In genomic region chr19:13959141-13959961, GRCh38 we compare ENCODE assay signal across 18 cellular contexts. TPM values are rescaled to one million over a fixed set of nuclear protein-coding genes. Genes with fewer than 3 reads are reported as not detected.
DNase-seq lines count a peak whose midpoint lies in the region; ATAC-seq, FAIRE-seq and TF ChIP-seq lines count a peak whose summit lies in the region.
"Had no signal": no experiment of that assay in that cellular context is flagged by ENCODE, and none has a peak within 500 bp of the region (broad histone marks: within the 10 kb centered on the region; RNA-seq: fewer than 3 reads in every experiment).

No MANE protein-coding gene starts in this region.

- intact Hi-C loops in mammary epithelial cell (cut with micrococcal nuclease) (no loop called here), MCF 10A (cut with micrococcal nuclease) (no loop called here), OCI-LY7 (cut with micrococcal nuclease; ENCODE audit: unreplicated experiment) (no loop called here), endothelial cell of umbilical vein (cut with micrococcal nuclease) (no loop called here)

- H2AFZ ChIP-seq in mammary epithelial cell (ENCODE audit: low read depth, low read length) (no peak overlapping the region), OCI-LY7 (ENCODE audit: low read length) (no peak overlapping the region), endothelial cell of umbilical vein (ENCODE audit: low read depth, low read length) (no peak overlapping the region)

- H3K27ac ChIP-seq in mammary epithelial cell (ENCODE audit: insufficient read depth, low read depth, low read length) (no peak overlapping the region), OCI-LY7 (ENCODE audit: low read depth, low read length, poor library complexity, severe bottlenecking) (no peak overlapping the region), endothelial cell of umbilical vein (ENCODE audit: insufficient read depth, low read depth, low read length) (no peak overlapping the region)
- H3K27ac ChIP-seq: SJCRH30 had no signal

- ATAC-seq in GM21515 (IDR thresholded peaks at IDR 0.05; ENCODE audit: unreplicated experiment) (no peak), HG03196 (IDR thresholded peaks at IDR 0.05; ENCODE audit: unreplicated experiment) (no peak), GM18517 (IDR thresholded peaks at IDR 0.05; ENCODE audit: unreplicated experiment) (no peak)

- dilution Hi-C loops in mammary epithelial cell (cut with HindIII; ENCODE audit: low sequenced_read_pairs): no loop called here
- dilution Hi-C loops in endothelial cell of umbilical vein (cut with MboI; ENCODE audit: extremely low pct_ligation_motif_present, low sequenced_read_pairs): no loop called here

- H3K9ac ChIP-seq in mammary epithelial cell (ENCODE audit: insufficient read depth, low read length) (no peak overlapping the region), endothelial cell of umbilical vein (replicated peaks; ENCODE audit: extremely low read depth, insufficient read depth, low read length) (no peak overlapping the region)

- POLR2A ChIA-PET in MCF 10A (lab: Yijun Ruan, JAX) (no interaction called here), OCI-LY7 (lab: Charles Lee) (no interaction called here), endothelial cell of umbilical vein (lab: Charles Lee) (interaction anchor here (0.6 kb wide), 1 partner anchor 12 kb away, joined by 4 read pairs; no protein-coding TSS in a partner anchor)

- H3K9me1 ChIP-seq in endothelial cell of umbilical vein (replicated peaks; ENCODE audit: control insufficient read depth, extremely low read depth, insufficient read depth, low read length): no peaks in the 10 kb centered on the region

- H3K27me3 ChIP-seq in mammary epithelial cell (ENCODE audit: insufficient read depth, low read length): no peaks in the 10 kb centered on the region
- no peaks in the 10 kb centered on the region for H3K27me3 ChIP-seq in endothelial cell of umbilical vein (ENCODE audit: control insufficient read depth in 2 of 2, insufficient read depth in 2 of 2, low read length in 2 of 2)
- H3K27me3 ChIP-seq: SJCRH30 had no signal

- H3K4me1 ChIP-seq in mammary epithelial cell (ENCODE audit: insufficient read depth, low read length) (no peaks in the 10 kb centered on the region), OCI-LY7 (ENCODE audit: insufficient read depth, low read length, poor library complexity, severe bottlenecking) (no peaks in the 10 kb centered on the region), endothelial cell of umbilical vein (ENCODE audit: control insufficient read depth, extremely low read depth, insufficient read depth, low read length) (no peaks in the 10 kb centered on the region)
- H3K4me1 ChIP-seq: SJCRH30 had no signal

- no peaks in the 10 kb centered on the region for H3K9me3 ChIP-seq in mammary epithelial cell (replicated peaks; ENCODE audit: insufficient read depth, low read length)
- H3K9me3 ChIP-seq in OCI-LY7 (ENCODE audit: low read length): no peaks in the 10 kb centered on the region
- H3K9me3 ChIP-seq in endothelial cell of umbilical vein (replicated peaks; ENCODE audit: control insufficient read depth, insufficient read depth, low read length): no peaks in the 10 kb centered on the region
- H3K9me3 ChIP-seq: SJCRH30 had no signal

- no peaks in the 10 kb centered on the region for H3K9me2 ChIP-seq in OCI-LY7 (ENCODE audit: insufficient read depth, low read length)

- no peak for TF ChIP-seq POLR2A in endothelial cell of umbilical vein (IDR thresholded peaks at IDR 0.05; ENCODE audit: low read depth, low read length)

- WGBS in mammary epithelial cell (ENCODE audit: low coverage, missing lambda C conversion rate): 80% methylated on average over 13 of the region's 41 CpGs

- peaks cover 22% of the 10 kb centered on the region for H3K79me2 ChIP-seq in mammary epithelial cell (ENCODE audit: insufficient read depth, low read length)
- no peaks in the 10 kb centered on the region; the same call in 1 of the 2 replicates for H3K79me2 ChIP-seq in OCI-LY7 (ENCODE audit: insufficient read depth, low read depth, low read length)
- peaks cover 3% of the 10 kb centered on the region for H3K79me2 ChIP-seq in endothelial cell of umbilical vein (ENCODE audit: control insufficient read depth, insufficient read depth, low read length)

- TF ChIP-seq CTCF in mammary epithelial cell (conservative IDR thresholded peaks at IDR 0.05 in 1 of 2, IDR thresholded peaks at IDR 0.05 in 1 of 2; ENCODE audit: extremely low read depth in 1 of 2, insufficient read depth in 1 of 2, low read depth in 1 of 2, low read length in 2 of 2): no peak
- TF ChIP-seq CTCF in MCF 10A (IDR thresholded peaks at IDR 0.05; ENCODE audit: unreplicated experiment): no peak
- no peak for TF ChIP-seq CTCF in OCI-LY7 (conservative IDR thresholded peaks at IDR 0.05; ENCODE audit: low read length)
- TF ChIP-seq CTCF in endothelial cell of umbilical vein (IDR thresholded peaks at IDR 0.05; ENCODE audit: extremely low read depth in 1 of 2, insufficient read depth in 1 of 2, low read depth in 1 of 2, low read length in 2 of 2): no peak
- no peak for TF ChIP-seq CTCF in neural crest cell (conservative IDR thresholded peaks at IDR 0.05)

- H3K4me1 Mint-ChIP-seq in MCF 10A (ENCODE audit: insufficient read depth, unreplicated experiment): no peaks in the 10 kb centered on the region
- peaks cover 5% of the 10 kb centered on the region for H3K4me1 Mint-ChIP-seq in neural crest cell

- H3K27ac Mint-ChIP-seq in MCF 10A (ENCODE audit: low read depth, unreplicated experiment) (no peak overlapping the region), neural crest cell (ENCODE audit: unreplicated experiment) (no peak overlapping the region)

- H3K27me3 Mint-ChIP-seq in MCF 10A (ENCODE audit: insufficient read depth, unreplicated experiment) (no peaks in the 10 kb centered on the region), neural crest cell (ENCODE audit: low read depth) (peaks cover 3% of the 10 kb centered on the region)

- H3K36me3 ChIP-seq in mammary epithelial cell (ENCODE audit: insufficient read depth, low read length): peaks cover 4% of the 10 kb centered on the region
- H3K36me3 ChIP-seq in OCI-LY7 (ENCODE audit: insufficient read depth, low read length): peaks cover 77% of the 10 kb centered on the region
- H3K36me3 ChIP-seq in endothelial cell of umbilical vein (ENCODE audit: control insufficient read depth in 2 of 2, extremely low read depth in 1 of 2, insufficient read depth in 2 of 2, low read length in 2 of 2): peaks cover 17 to 30% of the 10 kb centered on the region in 2 experiments

- H3K36me3 Mint-ChIP-seq in MCF 10A (ENCODE audit: insufficient read depth, unreplicated experiment) (peaks cover 47% of the 10 kb centered on the region), neural crest cell (ENCODE audit: low read depth) (peaks cover 5% of the 10 kb centered on the region)

- in situ Hi-C loops in mammary epithelial cell (cut with MboI; ENCODE audit: low sequenced_read_pairs in 2 of 2): no loop called here

- H3K9me3 Mint-ChIP-seq in MCF 10A (ENCODE audit: unreplicated experiment) (no peaks in the 10 kb centered on the region), neural crest cell (no peaks in the 10 kb centered on the region)

- no peak overlapping the region for H3K4me2 ChIP-seq in mammary epithelial cell (ENCODE audit: insufficient read depth, low read depth, low read length)
- H3K4me2 ChIP-seq in OCI-LY7 (ENCODE audit: low read length): no peak overlapping the region
- H3K4me2 ChIP-seq in endothelial cell of umbilical vein (ENCODE audit: insufficient read depth, low read length): no peak overlapping the region

- CTCF ChIA-PET in mammary epithelial cell (lab: Charles Lee; ENCODE audit: low non-redundant PET) (no interaction called here), MCF 10A (lab: Yijun Ruan, JAX) (interaction anchor here (0.6 kb wide), 2 partner anchors 19 to 20 kb away, joined by 3 to 5 read pairs; no protein-coding TSS in a partner anchor), OCI-LY7 (lab: Charles Lee; ENCODE audit: unreplicated experiment) (no interaction called here), endothelial cell of umbilical vein (lab: Charles Lee) (interaction anchor here (0.7 to 1.7 kb wide), 4 partner anchors 72 to 177 kb away, joined by 3 to 11 read pairs (median 3); partner anchors contain the start of genes ASF1B, IL27RA and MISP3)

- no peak for FAIRE-seq in endothelial cell of umbilical vein (lab: Jason Lieb, UNC)
- FAIRE-seq: GM18507, H1 had no signal

- H3K4me3 Mint-ChIP-seq in MCF 10A (ENCODE audit: unreplicated experiment) (no peak overlapping the region), neural crest cell (peak overlapping the region; percentile 51)

- no peaks in the 10 kb centered on the region for H4K20me1 ChIP-seq in mammary epithelial cell (ENCODE audit: insufficient read depth, low read length)
- no peaks in the 10 kb centered on the region for H4K20me1 ChIP-seq in OCI-LY7 (ENCODE audit: insufficient read depth, low read length)
- H4K20me1 ChIP-seq in endothelial cell of umbilical vein (replicated peaks; ENCODE audit: control insufficient read depth, extremely low read depth, insufficient read depth, low read length): no peaks in the 10 kb centered on the region

- no peak overlapping the region for H3K4me3 ChIP-seq in mammary epithelial cell (replicated peaks in 1 of 3; ENCODE audit: insufficient read depth in 1 of 3, low read depth in 2 of 3, low read length in 3 of 3)
- H3K4me3 ChIP-seq in OCI-LY7 (ENCODE audit: low read depth, low read length, poor library complexity, severe bottlenecking): no peak overlapping the region
- H3K4me3 ChIP-seq in endothelial cell of umbilical vein (replicated peaks in 1 of 3; ENCODE audit: insufficient read depth in 1 of 3, low read depth in 1 of 3, low read length in 3 of 3): no peak overlapping the region
- H3K4me3 ChIP-seq: SJCRH30 had no signal

- BruUV-seq in mammary epithelial cell (replicated peaks; lab: Mats Ljungman, UMichigan) (TSS peak; percentile 42), MCF 10A (replicated peaks; lab: Mats Ljungman, UMichigan) (no TSS peak), OCI-LY7 (replicated peaks; lab: Mats Ljungman, UMichigan) (TSS peak; percentile 62), endothelial cell of umbilical vein (replicated peaks; lab: Mats Ljungman, UMichigan) (TSS peak; percentile 13)

- no peak for DNase-seq in mammary epithelial cell
- DNase-seq in MCF 10A (ENCODE audit: unreplicated experiment): no peak
- DNase-seq in OCI-LY7 (ENCODE audit: low spot score): no peak
- no peak for DNase-seq in endothelial cell of umbilical vein (ENCODE audit: low read depth, low spot score)
- no peak for DNase-seq in neural crest cell (ENCODE audit: low read depth, low spot score)
- DNase-seq: DMS153; KG1; MM.1S; NCI-H2029; NCI-H446; NCI-H524 treated with DMSO at 0.1 percent for 48 hours; NK-92 treated with Interleukin-12 subunit alpha and Interleukin-12 subunit beta, amount 100 ng/mL, for 24 hours had no signal

RNA-seq across cellular contexts. Expression of gene DCAF15, which starts 7.0 kb away (rescaled TPM):
- total RNA-seq in mammary epithelial cell: 10 to 100 TPM; 15.2 to 31.3 TPM
- 34.4 TPM for polyA plus RNA-seq in mammary epithelial cell
- polyA minus RNA-seq in mammary epithelial cell: 12.9 TPM
- total RNA-seq in MCF 10A (2022): 17.6 and 19.3 TPM in 2 replicates
- 61.0 and 71.3 TPM in 2 replicates for total RNA-seq in OCI-LY7 (2014; rRNA removed; shearing (Covaris generic))
- total RNA-seq in OCI-LY7 (2022): 86.2 and 97.3 TPM in 2 replicates
- total RNA-seq in endothelial cell of umbilical vein: 42.4 and 47.9 TPM in 2 replicates
- 41.9 and 50.5 TPM in 2 replicates for polyA plus RNA-seq in endothelial cell of umbilical vein
- polyA plus RNA-seq in endothelial cell of umbilical vein (2011; cell fraction: cytosol; rRNA removed): 17.5 and 25.6 TPM in 2 replicates
- polyA plus RNA-seq in endothelial cell of umbilical vein (2011; cell fraction: nucleus; rRNA removed): 124 and 130 TPM in 2 replicates
- 25.6 and 28.5 TPM in 2 replicates for polyA plus RNA-seq in endothelial cell of umbilical vein (2012)
- polyA minus RNA-seq in endothelial cell of umbilical vein: 32.7 and 34.6 TPM in 2 replicates
- 11.8 TPM for polyA minus RNA-seq in endothelial cell of umbilical vein (2011; cell fraction: cytosol; rRNA and poly(A)+ RNA removed)
- 27.6 and 31.1 TPM in 2 replicates for polyA minus RNA-seq in endothelial cell of umbilical vein (2011; cell fraction: nucleus; rRNA and poly(A)+ RNA removed)
- 83.5 and 85.6 TPM in 2 replicates for total RNA-seq in neural crest cell

RNA-seq across cellular contexts. Expression of gene PODNL1, which starts 21.1 kb away (rescaled TPM):
- total RNA-seq in mammary epithelial cell (1 to 10 TPM; 3.8 to 7.1 TPM), MCF 10A (2022) (0.25 and 0.51 TPM in 2 replicates), OCI-LY7 (2022) (0.20 TPM in 1 of 2 replicates, not detected in the other), endothelial cell of umbilical vein (2.0 TPM in 1 of 2 replicates, not detected in the other), neural crest cell (0.14 and 0.42 TPM in 2 replicates)
- polyA plus RNA-seq in mammary epithelial cell (3.6 TPM), endothelial cell of umbilical vein (0.21 and 0.32 TPM in 2 replicates)
- polyA minus RNA-seq in mammary epithelial cell (not detected), endothelial cell of umbilical vein (not detected in 2 replicates)
- total RNA-seq in OCI-LY7 (2014; rRNA removed; shearing (Covaris generic)): 0.16 TPM in 1 of 2 replicates, not detected in the other
- 0.12 and 0.25 TPM in 2 replicates for polyA plus RNA-seq in endothelial cell of umbilical vein (2011; cell fraction: cytosol; rRNA removed)
- polyA plus RNA-seq in endothelial cell of umbilical vein (2011; cell fraction: nucleus; rRNA removed): 0.48 and 0.66 TPM in 2 replicates
- 0.96 and 1.4 TPM in 2 replicates for polyA plus RNA-seq in endothelial cell of umbilical vein (2012)
- polyA minus RNA-seq in endothelial cell of umbilical vein (2011; cell fraction: cytosol; rRNA and poly(A)+ RNA removed): not detected
- not detected in 2 replicates for polyA minus RNA-seq in endothelial cell of umbilical vein (2011; cell fraction: nucleus; rRNA and poly(A)+ RNA removed)

RNA-seq across cellular contexts. Expression of gene RFX1, which starts 46.8 kb away (rescaled TPM):
- total RNA-seq in mammary epithelial cell (10 to 100 TPM in 1 of 2 donors, 1 to 10 TPM in 1; 2.7 to 12.0 TPM), MCF 10A (2022) (16.8 and 17.7 TPM in 2 replicates), OCI-LY7 (2022) (13.8 and 17.4 TPM in 2 replicates), endothelial cell of umbilical vein (14.4 and 14.7 TPM in 2 replicates), neural crest cell (17.6 and 19.9 TPM in 2 replicates)
- polyA plus RNA-seq in mammary epithelial cell (1.2 TPM), endothelial cell of umbilical vein (2.2 and 2.3 TPM in 2 replicates)
- polyA minus RNA-seq in mammary epithelial cell (3.8 TPM), endothelial cell of umbilical vein (2.0 and 2.7 TPM in 2 replicates)
- total RNA-seq in OCI-LY7 (2014; rRNA removed; shearing (Covaris generic)): 3.5 and 4.4 TPM in 2 replicates
- polyA plus RNA-seq in endothelial cell of umbilical vein (2011; cell fraction: cytosol; rRNA removed): 1.5 and 1.8 TPM in 2 replicates
- polyA plus RNA-seq in endothelial cell of umbilical vein (2011; cell fraction: nucleus; rRNA removed): 5.0 and 6.1 TPM in 2 replicates
- polyA plus RNA-seq in endothelial cell of umbilical vein (2012): 4.5 and 6.4 TPM in 2 replicates
- polyA minus RNA-seq in endothelial cell of umbilical vein (2011; cell fraction: cytosol; rRNA and poly(A)+ RNA removed): 8.4 TPM
- 2.3 and 7.0 TPM in 2 replicates for polyA minus RNA-seq in endothelial cell of umbilical vein (2011; cell fraction: nucleus; rRNA and poly(A)+ RNA removed)

RNA-seq across cellular contexts. Expression of gene CC2D1A, which starts 53.4 kb away (rescaled TPM):
- total RNA-seq in mammary epithelial cell (10 to 100 TPM; 31.7 to 58.8 TPM), MCF 10A (2022) (36.7 and 37.1 TPM in 2 replicates), OCI-LY7 (2022) (44.0 and 48.3 TPM in 2 replicates), endothelial cell of umbilical vein (29.8 and 33.7 TPM in 2 replicates), neural crest cell (31.7 and 32.4 TPM in 2 replicates)
- polyA plus RNA-seq in mammary epithelial cell (21.0 TPM), endothelial cell of umbilical vein (13.6 and 14.9 TPM in 2 replicates)
- polyA minus RNA-seq in mammary epithelial cell (16.1 TPM), endothelial cell of umbilical vein (7.1 and 12.5 TPM in 2 replicates)
- 18.7 and 23.3 TPM in 2 replicates for total RNA-seq in OCI-LY7 (2014; rRNA removed; shearing (Covaris generic))
- 8.8 and 11.9 TPM in 2 replicates for polyA plus RNA-seq in endothelial cell of umbilical vein (2011; cell fraction: cytosol; rRNA removed)
- 52.8 and 58.8 TPM in 2 replicates for polyA plus RNA-seq in endothelial cell of umbilical vein (2011; cell fraction: nucleus; rRNA removed)
- polyA plus RNA-seq in endothelial cell of umbilical vein (2012): 18.0 and 20.7 TPM in 2 replicates
- 12.3 TPM for polyA minus RNA-seq in endothelial cell of umbilical vein (2011; cell fraction: cytosol; rRNA and poly(A)+ RNA removed)
- polyA minus RNA-seq in endothelial cell of umbilical vein (2011; cell fraction: nucleus; rRNA and poly(A)+ RNA removed): 12.0 and 18.0 TPM in 2 replicates

RNA-seq across cellular contexts. Expression of gene BRME1, which starts 53.4 kb away (rescaled TPM):
- total RNA-seq in mammary epithelial cell: 1 to 10 TPM; 1.0 to 3.8 TPM
- polyA plus RNA-seq in mammary epithelial cell: 2.2 TPM
- 1.0 TPM for polyA minus RNA-seq in mammary epithelial cell
- total RNA-seq in MCF 10A (2022): 0.75 and 1.8 TPM in 2 replicates
- 2.5 and 4.5 TPM in 2 replicates for total RNA-seq in OCI-LY7 (2014; rRNA removed; shearing (Covaris generic))
- 7.1 and 7.2 TPM in 2 replicates for total RNA-seq in OCI-LY7 (2022)
- total RNA-seq in endothelial cell of umbilical vein: 1.5 and 2.5 TPM in 2 replicates
- polyA plus RNA-seq in endothelial cell of umbilical vein: 0.69 and 0.86 TPM in 2 replicates
- 0.39 and 0.76 TPM in 2 replicates for polyA plus RNA-seq in endothelial cell of umbilical vein (2011; cell fraction: cytosol; rRNA removed)
- polyA plus RNA-seq in endothelial cell of umbilical vein (2011; cell fraction: nucleus; rRNA removed): 2.4 and 2.9 TPM in 2 replicates
- 0.50 and 1.1 TPM in 2 replicates for polyA plus RNA-seq in endothelial cell of umbilical vein (2012)
- 0.56 and 0.66 TPM in 2 replicates for polyA minus RNA-seq in endothelial cell of umbilical vein
- polyA minus RNA-seq in endothelial cell of umbilical vein (2011; cell fraction: cytosol; rRNA and poly(A)+ RNA removed): 5.5 TPM
- polyA minus RNA-seq in endothelial cell of umbilical vein (2011; cell fraction: nucleus; rRNA and poly(A)+ RNA removed): 0.82 and 1.2 TPM in 2 replicates
- 15.0 and 15.1 TPM in 2 replicates for total RNA-seq in neural crest cell

Comparison
In these comparisons a context has a peak if more than half of its experiments do, and no peak if none do; other contexts are left out.
1. CTCF ChIA-PET loops: an anchor here in MCF 10A (0.6 kb wide) and endothelial cell of umbilical vein (0.7 to 1.7 kb wide); none called in mammary epithelial cell and OCI-LY7.